Comparison of ENCODE assay signal across 16 cellular contexts in genomic region chrX:94854251-94854650, GRCh38.
"Had no signal": no experiment of that assay in that cellular context is flagged by ENCODE, and none has a peak within 500 bp of the region (broad histone marks: within the 10 kb centered on the region; RNA-seq: fewer than 3 reads in every experiment).

No MANE protein-coding gene starts in this region.

- H3K27me3 ChIP-seq: foreskin keratinocyte, testis had no signal

- H3K27ac ChIP-seq: coronary artery, dorsolateral prefrontal cortex, foreskin keratinocyte, testis, tibial nerve had no signal

- H3K27me3 Mint-ChIP-seq: effector memory CD8-positive, alpha-beta T cell; stimulated activated naive B cell treated with anti-CD40 and anti-IgM and Interleukin-4, amounts not matched to agents 10 μg/mL and 1 μg/mL and 100 μg/mL, for 72 hours; stimulated activated naive CD8-positive, alpha-beta T cell treated with anti-CD3 and anti-CD28 coated beads, Interleukin-15, amount 100 ng/mL, for 72 hours had no signal

- DNase-seq: dorsolateral prefrontal cortex; effector memory CD8-positive, alpha-beta T cell; erythroblast; foreskin keratinocyte; left colon; natural killer cell; posterior cingulate gyrus; stimulated activated CD4-positive, alpha-beta T cell treated with anti-CD3 and anti-CD28 coated beads, Interleukin-2, amount 100 ng/mL, for 24 hours; stimulated activated CD4-positive, alpha-beta T cell treated with anti-CD3 and anti-CD28 coated beads, Interleukin-4, amount 100 ng/mL, for 4 hours; stimulated activated naive B cell treated with anti-CD40 and anti-IgM and Interleukin-4, amounts not matched to agents 10 μg/mL and 1 μg/mL and 100 μg/mL, for 72 hours; stimulated activated naive CD8-positive, alpha-beta T cell treated with anti-CD3 and anti-CD28 coated beads, Interleukin-15, amount 100 ng/mL, for 72 hours; testis had no signal

- H3K4me1 ChIP-seq: foreskin keratinocyte, testis, tibial nerve had no signal

- H3K36me3 Mint-ChIP-seq: natural killer cell; stimulated activated naive B cell treated with anti-CD40 and anti-IgM and Interleukin-4, amounts not matched to agents 10 μg/mL and 1 μg/mL and 100 μg/mL, for 72 hours had no signal

- H3K4me3 Mint-ChIP-seq: effector memory CD8-positive, alpha-beta T cell; natural killer cell; neural crest cell; stimulated activated naive B cell treated with anti-CD40 and anti-IgM and Interleukin-4, amounts not matched to agents 10 μg/mL and 1 μg/mL and 100 μg/mL, for 72 hours; stimulated activated naive CD8-positive, alpha-beta T cell treated with anti-CD3 and anti-CD28 coated beads, Interleukin-15, amount 100 ng/mL, for 72 hours had no signal

- H3K27ac Mint-ChIP-seq: effector memory CD8-positive, alpha-beta T cell; natural killer cell; stimulated activated naive B cell treated with anti-CD40 and anti-IgM and Interleukin-4, amounts not matched to agents 10 μg/mL and 1 μg/mL and 100 μg/mL, for 72 hours; stimulated activated naive CD8-positive, alpha-beta T cell treated with anti-CD3 and anti-CD28 coated beads, Interleukin-15, amount 100 ng/mL, for 72 hours had no signal

- ATAC-seq: effector memory CD8-positive, alpha-beta T cell; foreskin keratinocyte; left colon; natural killer cell; sciatic nerve; stimulated activated naive B cell treated with anti-CD40 and anti-IgM and Interleukin-4, amounts not matched to agents 10 μg/mL and 1 μg/mL and 100 μg/mL, for 72 hours; stimulated activated naive CD8-positive, alpha-beta T cell treated with anti-CD3 and anti-CD28 coated beads, Interleukin-15, amount 100 ng/mL, for 72 hours had no signal

- H3K9me3 Mint-ChIP-seq: effector memory CD8-positive, alpha-beta T cell; stimulated activated naive B cell treated with anti-CD40 and anti-IgM and Interleukin-4, amounts not matched to agents 10 μg/mL and 1 μg/mL and 100 μg/mL, for 72 hours; stimulated activated naive CD8-positive, alpha-beta T cell treated with anti-CD3 and anti-CD28 coated beads, Interleukin-15, amount 100 ng/mL, for 72 hours had no signal

- H3K4me1 Mint-ChIP-seq: natural killer cell; neural crest cell; stimulated activated naive B cell treated with anti-CD40 and anti-IgM and Interleukin-4, amounts not matched to agents 10 μg/mL and 1 μg/mL and 100 μg/mL, for 72 hours; stimulated activated naive CD8-positive, alpha-beta T cell treated with anti-CD3 and anti-CD28 coated beads, Interleukin-15, amount 100 ng/mL, for 72 hours had no signal

- H3K9me3 ChIP-seq: testis, tibial nerve had no signal
